ENCODE assay signal across 9 cellular contexts in the genomic region with DNA sequence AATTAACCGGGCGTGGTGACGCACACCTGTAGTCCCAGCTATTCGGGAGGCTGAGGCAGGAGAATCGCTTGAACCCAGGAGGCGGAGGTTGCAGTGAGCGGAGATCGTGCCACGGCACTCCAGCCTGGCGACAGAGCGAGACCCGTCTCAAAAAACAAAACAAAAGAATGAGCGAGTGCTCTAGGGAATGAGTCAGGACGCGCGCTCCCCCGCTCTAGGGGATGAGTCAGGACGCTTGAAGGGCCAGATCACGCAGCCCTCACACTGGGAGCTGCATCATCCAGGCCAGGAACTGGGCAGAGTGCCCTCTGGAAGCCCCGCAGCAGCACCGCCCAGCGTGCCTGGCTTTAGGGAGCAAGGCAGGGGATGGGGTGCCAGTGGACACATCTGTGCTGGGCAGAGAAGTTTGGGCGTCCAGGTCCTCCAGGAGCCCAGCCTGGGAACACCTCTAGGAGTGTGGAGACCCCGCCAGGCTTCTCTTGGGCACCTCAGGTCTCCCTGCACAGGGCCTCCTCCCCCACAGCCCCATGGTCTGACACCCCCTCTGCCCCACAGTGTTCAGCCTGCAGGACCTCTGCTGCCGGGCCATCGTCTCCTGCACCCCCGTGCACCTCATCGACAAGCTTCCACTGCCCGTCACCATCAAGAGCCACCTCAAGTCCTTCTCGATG. TPM values are rescaled to one million over a fixed set of nuclear protein-coding genes. Genes with fewer than 3 reads are reported as not detected.
A peak's percentile ranks its signal among the peaks of the same experiment; 100 is the strongest.
DNase-seq lines count a peak whose midpoint lies in the region; FAIRE-seq and TF ChIP-seq lines count a peak whose summit lies in the region.
"Had no signal": no experiment of that assay in that cellular context is flagged by ENCODE, and none has a peak within 500 bp of the region (broad histone marks: within the 10 kb centered on the region; RNA-seq: fewer than 3 reads in every experiment).

No MANE protein-coding gene starts in this region.

- CTCF ChIA-PET in activated CD4-positive, alpha-beta T cell treated with anti-CD3 and anti-CD28 coated beads, Interleukin-2, amount 10 ng/mL, durations not matched to agents 7 days and 5 days (lab: Charles Lee), result interaction anchor here (1.7 kb wide), 1 partner anchor 10 kb away, joined by 4 read pairs; the partner anchor contains the start of gene METTL26

- H3K27me3 Mint-ChIP-seq in activated CD4-positive, alpha-beta T cell treated with anti-CD3 and anti-CD28 coated beads, Interleukin-2, amount 10 ng/mL, durations not matched to agents 7 days and 5 days, result no peaks in the 10 kb centered on the region
- H3K27me3 Mint-ChIP-seq: stimulated activated naive CD8-positive, alpha-beta T cell treated with anti-CD3 and anti-CD28 coated beads, Interleukin-15, Interleukin-2, amounts not matched to agents 100 ng/mL and 50 ng/mL, for 24 hours had no signal

- POLR2A ChIA-PET in activated CD4-positive, alpha-beta T cell treated with anti-CD3 and anti-CD28 coated beads, Interleukin-2, amount 10 ng/mL, durations not matched to agents 7 days and 5 days (lab: Charles Lee), result no interaction called here

- H3K4me1 Mint-ChIP-seq in activated CD4-positive, alpha-beta T cell treated with anti-CD3 and anti-CD28 coated beads, Interleukin-2, amount 10 ng/mL, durations not matched to agents 7 days and 5 days, result no peaks in the 10 kb centered on the region

- no peak overlapping the region for H3K27ac Mint-ChIP-seq in activated CD4-positive, alpha-beta T cell treated with anti-CD3 and anti-CD28 coated beads, Interleukin-2, amount 10 ng/mL, durations not matched to agents 7 days and 5 days
- H3K27ac Mint-ChIP-seq: stimulated activated naive CD8-positive, alpha-beta T cell treated with anti-CD3 and anti-CD28 coated beads, Interleukin-15, Interleukin-2, amounts not matched to agents 100 ng/mL and 50 ng/mL, for 24 hours had no signal

- H3K4me3 Mint-ChIP-seq in activated CD4-positive, alpha-beta T cell treated with anti-CD3 and anti-CD28 coated beads, Interleukin-2, amount 10 ng/mL, durations not matched to agents 7 days and 5 days, result no peak overlapping the region
- H3K4me3 Mint-ChIP-seq: stimulated activated naive CD8-positive, alpha-beta T cell treated with anti-CD3 and anti-CD28 coated beads, Interleukin-15, Interleukin-2, amounts not matched to agents 100 ng/mL and 50 ng/mL, for 24 hours had no signal

- H3K9me3 Mint-ChIP-seq in activated CD4-positive, alpha-beta T cell treated with anti-CD3 and anti-CD28 coated beads, Interleukin-2, amount 10 ng/mL, durations not matched to agents 7 days and 5 days, result no peaks in the 10 kb centered on the region
- H3K9me3 Mint-ChIP-seq: stimulated activated naive CD8-positive, alpha-beta T cell treated with anti-CD3 and anti-CD28 coated beads, Interleukin-15, Interleukin-2, amounts not matched to agents 100 ng/mL and 50 ng/mL, for 24 hours had no signal

- TF ChIP-seq CTCF in choroid plexus epithelial cell (conservative IDR thresholded peaks at IDR 0.05; ENCODE audit: low read depth, low read length), result no peak

- H3K36me3 Mint-ChIP-seq in activated CD4-positive, alpha-beta T cell treated with anti-CD3 and anti-CD28 coated beads, Interleukin-2, amount 10 ng/mL, durations not matched to agents 7 days and 5 days (ENCODE audit: low read depth), result no peaks in the 10 kb centered on the region

- no peak overlapping the region for H3K4me3 ChIP-seq in choroid plexus epithelial cell (ENCODE audit: low read depth, low read length)

- peak; percentile 93 for DNase-seq in HTR-8/SVneo (ENCODE audit: insufficient read length, low spot score)
- DNase-seq in choroid plexus epithelial cell (ENCODE audit: low read depth), result peak; percentile 96
- peak; percentile 88 for DNase-seq in renal cortical epithelial cell (ENCODE audit: low read depth)
- no peak for DNase-seq in activated CD4-positive, alpha-beta T cell treated with anti-CD3 and anti-CD28 coated beads, Interleukin-2, amount 10 ng/mL, durations not matched to agents 7 days and 5 days
- no peak for DNase-seq in stimulated activated CD4-positive, alpha-beta T cell treated with anti-CD3 and anti-CD28 coated beads, Interleukin-12 subunit alpha, Interleukin-12 subunit beta, amount 100 ng/mL, for 4 hours
- no peak for DNase-seq in DMS153 treated with DMSO at 0.1 percent for 48 hours (lab: John Stamatoyannopoulos, UW; ENCODE audit: unreplicated experiment)
- DNase-seq: left colon, NCI-H146 had no signal

- no peak for FAIRE-seq in HTR-8/SVneo (lab: Jason Lieb, UNC)

RNA-seq across cellular contexts. Expression of gene WFIKKN1, which starts 3.9 kb away (rescaled TPM):
- total RNA-seq in renal cortical epithelial cell, result 0.35 TPM in 1 of 2 replicates, not detected in the other
- total RNA-seq in activated CD4-positive, alpha-beta T cell treated with anti-CD3 and anti-CD28 coated beads, Interleukin-2, amount 10 ng/mL, durations not matched to agents 7 days and 5 days, result 1 to 10 TPM; 1.8 to 2.7 TPM

RNA-seq across cellular contexts. Expression of gene METTL26, which starts 9.2 kb away (rescaled TPM):
- total RNA-seq in renal cortical epithelial cell, result 54.4 and 93.1 TPM in 2 replicates
- 10 to 100 TPM; 63.7 to 78.0 TPM for total RNA-seq in activated CD4-positive, alpha-beta T cell treated with anti-CD3 and anti-CD28 coated beads, Interleukin-2, amount 10 ng/mL, durations not matched to agents 7 days and 5 days

RNA-seq across cellular contexts. Expression of gene MCRIP2, which starts 14.7 kb away (rescaled TPM):
- 17.6 and 26.4 TPM in 2 replicates for total RNA-seq in renal cortical epithelial cell
- 10 to 100 TPM; 17.3 to 20.2 TPM for total RNA-seq in activated CD4-positive, alpha-beta T cell treated with anti-CD3 and anti-CD28 coated beads, Interleukin-2, amount 10 ng/mL, durations not matched to agents 7 days and 5 days

RNA-seq across cellular contexts. Expression of gene WDR90, which starts 22.2 kb away (rescaled TPM):
- total RNA-seq in renal cortical epithelial cell, result 6.9 and 18.5 TPM in 2 replicates
- 10 to 100 TPM; 54.9 to 81.6 TPM for total RNA-seq in activated CD4-positive, alpha-beta T cell treated with anti-CD3 and anti-CD28 coated beads, Interleukin-2, amount 10 ng/mL, durations not matched to agents 7 days and 5 days

RNA-seq across cellular contexts. Expression of gene RAB40C, which starts 37.1 kb away (rescaled TPM):
- total RNA-seq in renal cortical epithelial cell, result 8.0 and 12.1 TPM in 2 replicates
- 10 to 100 TPM; 13.3 to 17.6 TPM for total RNA-seq in activated CD4-positive, alpha-beta T cell treated with anti-CD3 and anti-CD28 coated beads, Interleukin-2, amount 10 ng/mL, durations not matched to agents 7 days and 5 days

Comparison
In these comparisons a context has a peak if more than half of its experiments do, and no peak if none do; other contexts are left out.
1. DNase-seq: peak in HTR-8/SVneo (single experiment), choroid plexus epithelial cell (single experiment) and renal cortical epithelial cell (single experiment); none in activated CD4-positive, alpha-beta T cell treated with anti-CD3 and anti-CD28 coated beads, Interleukin-2, amount 10 ng/mL, durations not matched to agents 7 days and 5 days (single experiment), stimulated activated CD4-positive, alpha-beta T cell treated with anti-CD3 and anti-CD28 coated beads, Interleukin-12 subunit alpha, Interleukin-12 subunit beta, amount 100 ng/mL, for 4 hours (single experiment) and DMS153 treated with DMSO at 0.1 percent for 48 hours (single experiment).